Comparison of ENCODE assay signal across 20 cellular contexts in genomic region chr3:174219738-174220137, GRCh38.
DNase-seq lines count a peak whose midpoint lies in the region; ATAC-seq and TF ChIP-seq lines count a peak whose summit lies in the region.
"Had no signal": no experiment of that assay in that cellular context is flagged by ENCODE, and none has a peak within 500 bp of the region (broad histone marks: within the 10 kb centered on the region; RNA-seq: fewer than 3 reads in every experiment).

No MANE protein-coding gene starts in this region.

- intact Hi-C loops in A673 (cut with micrococcal nuclease; ENCODE audit: unreplicated experiment) (no loop called here), Panc1 (cut with micrococcal nuclease; ENCODE audit: unreplicated experiment) (no loop called here)

- DNase-seq in A673 (ENCODE audit: low spot score) = peak; percentile 9
- peak; percentile 17 for DNase-seq in GM23338 (ENCODE audit: low spot score)
- DNase-seq in Panc1 (ENCODE audit: low read depth, low spot score) = peak; percentile 4
- DNase-seq in left kidney (ENCODE audit: low read depth, low spot score) = peak; percentile 26
- no peak for DNase-seq in suprapubic skin (ENCODE audit: low spot score in 2 of 2)
- DNase-seq in left lobe of liver (ENCODE audit: low spot score) = no peak
- DNase-seq in NCI-H2171 (lab: John Stamatoyannopoulos, UW) = no peak
- no peak for DNase-seq in T-helper 2 cell treated with Interferon-gamma antibody and Interleukin-4, amounts not matched to agents 5 μg/mL and 100 μg/mL, for 36 hours (ENCODE audit: low spot score)
- DNase-seq: activated CD8-positive, alpha-beta T cell treated with anti-CD3 and anti-CD28 coated beads for 36 hours; dermis blood vessel endothelial cell; DND-41; H7; heart right ventricle; NCI-H2171 treated with DMSO at 0.1 percent for 48 hours; NCI-H526; right lobe of liver; stimulated activated CD4-positive, alpha-beta T cell treated with anti-CD3 and anti-CD28 coated beads, Interleukin-15, amount 100 ng/mL, for 24 hours had no signal

- H3K79me2 ChIP-seq in GM23338 (replicated peaks; ENCODE audit: insufficient read depth) = no peaks in the 10 kb centered on the region

- H3K27me3 ChIP-seq in A673 (replicated peaks; ENCODE audit: insufficient read depth, low read depth, low read length, poor library complexity) = no peaks in the 10 kb centered on the region
- H3K27me3 ChIP-seq in GM23338 (ENCODE audit: insufficient read depth) = no peaks in the 10 kb centered on the region
- no peaks in the 10 kb centered on the region for H3K27me3 ChIP-seq in Panc1 (ENCODE audit: control insufficient read depth, insufficient read depth, low read length)
- no peaks in the 10 kb centered on the region for H3K27me3 ChIP-seq in suprapubic skin
- H3K27me3 ChIP-seq: cardiac muscle cell, heart right ventricle, right lobe of liver, SJSA1, vagina had no signal

- TF ChIP-seq CTCF in A673 (conservative IDR thresholded peaks at IDR 0.05; ENCODE audit: low read depth, low read length) (peak; percentile 31; the same call in 1 of the 2 replicates), GM23338 (conservative IDR thresholded peaks at IDR 0.05; ENCODE audit: low read depth in 2 of 2) (peak; percentile 33 to 60), Panc1 (IDR thresholded peaks at IDR 0.05) (peak; percentile 35), suprapubic skin (IDR thresholded peaks at IDR 0.05) (no peak)

- H3K4me1 Mint-ChIP-seq in GM23338 = peaks cover 26% of the 10 kb centered on the region
- H3K4me1 Mint-ChIP-seq in T-helper 2 cell treated with Interferon-gamma antibody and Interleukin-4, amounts not matched to agents 5 μg/mL and 100 μg/mL, for 36 hours (ENCODE audit: low read depth) = peaks cover 14% of the 10 kb centered on the region

- no peak overlapping the region for H3K4me3 Mint-ChIP-seq in GM23338
- no peak overlapping the region for H3K4me3 Mint-ChIP-seq in T-helper 2 cell treated with Interferon-gamma antibody and Interleukin-4, amounts not matched to agents 5 μg/mL and 100 μg/mL, for 36 hours
- H3K4me3 Mint-ChIP-seq: activated CD8-positive, alpha-beta T cell treated with anti-CD3 and anti-CD28 coated beads for 36 hours had no signal

- H3K27ac Mint-ChIP-seq in GM23338 = peak overlapping the region; percentile 39; the same call in 1 of the 2 replicates
- no peak overlapping the region for H3K27ac Mint-ChIP-seq in T-helper 2 cell treated with Interferon-gamma antibody and Interleukin-4, amounts not matched to agents 5 μg/mL and 100 μg/mL, for 36 hours
- H3K27ac Mint-ChIP-seq: activated CD8-positive, alpha-beta T cell treated with anti-CD3 and anti-CD28 coated beads for 36 hours had no signal

- H3K36me3 ChIP-seq in A673 (ENCODE audit: insufficient read depth, low read length, poor library complexity, severe bottlenecking) (no peaks in the 10 kb centered on the region), GM23338 (ENCODE audit: insufficient read depth) (no peaks in the 10 kb centered on the region), Panc1 (ENCODE audit: control insufficient read depth, insufficient read depth, low read length) (no peaks in the 10 kb centered on the region), suprapubic skin (no peaks in the 10 kb centered on the region)
- H3K36me3 ChIP-seq: cardiac muscle cell, heart right ventricle, right lobe of liver, SJSA1, vagina had no signal

- no peak overlapping the region for H3K4me3 ChIP-seq in A673 (ENCODE audit: low read depth, low read length, poor library complexity, severe bottlenecking)
- H3K4me3 ChIP-seq in GM23338 = no peak overlapping the region
- H3K4me3 ChIP-seq in Panc1 (ENCODE audit: low read depth in 2 of 2, low read length in 2 of 2) = no peak overlapping the region
- H3K4me3 ChIP-seq in suprapubic skin = no peak overlapping the region
- H3K4me3 ChIP-seq: cardiac muscle cell, heart right ventricle, right lobe of liver, SJSA1, vagina had no signal

- H3K4me2 ChIP-seq in GM23338 = no peak overlapping the region

- H3K36me3 Mint-ChIP-seq in GM23338 (ENCODE audit: low read depth) = peaks cover 2% of the 10 kb centered on the region; the same call in 1 of the 3 replicates
- no peaks in the 10 kb centered on the region for H3K36me3 Mint-ChIP-seq in T-helper 2 cell treated with Interferon-gamma antibody and Interleukin-4, amounts not matched to agents 5 μg/mL and 100 μg/mL, for 36 hours (ENCODE audit: low read depth)

- POLR2A ChIA-PET in A673 (lab: Charles Lee; ENCODE audit: low non-redundant PET) = no interaction called here
- POLR2A ChIA-PET in Panc1 (lab: Charles Lee) = no interaction called here

- no peaks in the 10 kb centered on the region for H3K9me3 ChIP-seq in A673 (ENCODE audit: low read depth, low read length, poor library complexity, severe bottlenecking)
- H3K9me3 ChIP-seq in Panc1 (ENCODE audit: control insufficient read depth, insufficient read depth, low read depth, low read length) = no peaks in the 10 kb centered on the region
- no peaks in the 10 kb centered on the region for H3K9me3 ChIP-seq in suprapubic skin
- H3K9me3 ChIP-seq: right lobe of liver, SJSA1, vagina had no signal

- H2AFZ ChIP-seq in GM23338 = no peak overlapping the region

- WGBS in suprapubic skin = 71% methylated on average over 3 of the region's 3 CpGs

- CTCF ChIA-PET in A673 (lab: Charles Lee) (no interaction called here), Panc1 (lab: Charles Lee) (no interaction called here)

- H3K4me1 ChIP-seq in A673 (ENCODE audit: insufficient read depth, low read length, poor library complexity, severe bottlenecking) = peaks cover 31% of the 10 kb centered on the region
- H3K4me1 ChIP-seq in GM23338 (ENCODE audit: insufficient read depth) = peaks cover 13% of the 10 kb centered on the region
- no peaks in the 10 kb centered on the region for H3K4me1 ChIP-seq in Panc1 (ENCODE audit: control insufficient read depth, insufficient read depth, low read length)
- H3K4me1 ChIP-seq in suprapubic skin = no peaks in the 10 kb centered on the region
- H3K4me1 ChIP-seq: right lobe of liver, SJSA1, vagina had no signal

- no peak for TF ChIP-seq EP300 in suprapubic skin (IDR thresholded peaks at IDR 0.05)

- H3K27ac ChIP-seq in A673 (ENCODE audit: low read depth, low read length, poor library complexity, severe bottlenecking) (no peak overlapping the region), GM23338 (ENCODE audit: low read depth) (no peak overlapping the region), Panc1 (ENCODE audit: low read length) (no peak overlapping the region), suprapubic skin (no peak overlapping the region)
- H3K27ac ChIP-seq: cardiac muscle cell, heart right ventricle, right lobe of liver, SJSA1, vagina had no signal

- no peaks in the 10 kb centered on the region for H4K20me1 ChIP-seq in GM23338 (replicated peaks; ENCODE audit: insufficient read depth)

- peaks cover 6% of the 10 kb centered on the region for H3K9me2 ChIP-seq in GM23338 (ENCODE audit: insufficient read depth)

- no peaks in the 10 kb centered on the region for H3F3A ChIP-seq in GM23338 (replicated peaks; ENCODE audit: low read depth)

- peaks cover 4% of the 10 kb centered on the region for H3K27me3 Mint-ChIP-seq in GM23338 (ENCODE audit: insufficient read depth, low read depth, poor library complexity)
- no peaks in the 10 kb centered on the region for H3K27me3 Mint-ChIP-seq in T-helper 2 cell treated with Interferon-gamma antibody and Interleukin-4, amounts not matched to agents 5 μg/mL and 100 μg/mL, for 36 hours (ENCODE audit: low read depth)
- H3K27me3 Mint-ChIP-seq: activated CD8-positive, alpha-beta T cell treated with anti-CD3 and anti-CD28 coated beads for 36 hours had no signal

- no peak for TF ChIP-seq POLR2A in suprapubic skin (IDR thresholded peaks at IDR 0.05)

- H3K9me3 Mint-ChIP-seq in GM23338 = no peaks in the 10 kb centered on the region; the same call in 2 of the 3 replicates
- H3K9me3 Mint-ChIP-seq in T-helper 2 cell treated with Interferon-gamma antibody and Interleukin-4, amounts not matched to agents 5 μg/mL and 100 μg/mL, for 36 hours = peaks cover 4% of the 10 kb centered on the region
- H3K9me3 Mint-ChIP-seq: activated CD8-positive, alpha-beta T cell treated with anti-CD3 and anti-CD28 coated beads for 36 hours had no signal

- ATAC-seq in GM23338 = no peak
- no peak for ATAC-seq in Panc1
- no peak for ATAC-seq in left lobe of liver
- ATAC-seq: activated CD8-positive, alpha-beta T cell treated with anti-CD3 and anti-CD28 coated beads for 36 hours; heart right ventricle; right lobe of liver had no signal

- BruUV-seq in A673 (replicated peaks; lab: Mats Ljungman, UMichigan) (no TSS peak), Panc1 (replicated peaks; lab: Mats Ljungman, UMichigan) (no TSS peak)

- in situ Hi-C loops in Panc1 (cut with HindIII; ENCODE audit: low pct_unique_long_range_greater_than_20kb, low sequenced_read_pairs) = no loop called here

TF ChIP-seq in GM23338, 12 proteins besides CTCF, POLR2A, EP300 and RAD21 (continues in another document):
- TF ChIP-seq ZNF114 (CRISPR knock-in tag; IDR thresholded peaks at IDR 0.05) (no peak), JUNB (IDR thresholded peaks at IDR 0.05; ENCODE audit: unreplicated experiment) (no peak), EZH2phosphoT487 (IDR thresholded peaks at IDR 0.05; ENCODE audit: unreplicated experiment) (no peak), ZNF331 (CRISPR knock-in tag; IDR thresholded peaks at IDR 0.05; ENCODE audit: low read depth) (no peak), NANOG (IDR thresholded peaks at IDR 0.05; ENCODE audit: borderline replicate concordance) (no peak), POLR2AphosphoS5 (IDR thresholded peaks at IDR 0.05; ENCODE audit: low read depth) (no peak), EZH2 (IDR thresholded peaks at IDR 0.05; ENCODE audit: low read depth, unreplicated experiment) (no peak), STAT1 (IDR thresholded peaks at IDR 0.05; ENCODE audit: unreplicated experiment) (no peak), CREB1 (CRISPR knock-in tag; IDR thresholded peaks at IDR 0.05; ENCODE audit: low read depth) (no peak)
- TF ChIP-seq, protein P1, sequence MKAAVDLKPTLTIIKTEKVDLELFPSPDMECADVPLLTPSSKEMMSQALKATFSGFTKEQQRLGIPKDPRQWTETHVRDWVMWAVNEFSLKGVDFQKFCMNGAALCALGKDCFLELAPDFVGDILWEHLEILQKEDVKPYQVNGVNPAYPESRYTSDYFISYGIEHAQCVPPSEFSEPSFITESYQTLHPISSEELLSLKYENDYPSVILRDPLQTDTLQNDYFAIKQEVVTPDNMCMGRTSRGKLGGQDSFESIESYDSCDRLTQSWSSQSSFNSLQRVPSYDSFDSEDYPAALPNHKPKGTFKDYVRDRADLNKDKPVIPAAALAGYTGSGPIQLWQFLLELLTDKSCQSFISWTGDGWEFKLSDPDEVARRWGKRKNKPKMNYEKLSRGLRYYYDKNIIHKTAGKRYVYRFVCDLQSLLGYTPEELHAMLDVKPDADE (IDR thresholded peaks at IDR 0.05) = no peak

Comparison
In these comparisons a context has a peak if more than half of its experiments do, and no peak if none do; other contexts are left out.
1. DNase-seq: peak in A673 (single experiment), GM23338 (single experiment), Panc1 (single experiment) and left kidney (single experiment); none in suprapubic skin (0 of 2), left lobe of liver (single experiment), NCI-H2171 (single experiment) and T-helper 2 cell treated with Interferon-gamma antibody and Interleukin-4, amounts not matched to agents 5 μg/mL and 100 μg/mL, for 36 hours (single experiment).
2. CTCF ChIP-seq: peak in A673 (single experiment), GM23338 (2 of 2) and Panc1 (single experiment); none in suprapubic skin (0 of 2).